1 cellular context compared by ENCODE assay signal in the genomic region with DNA sequence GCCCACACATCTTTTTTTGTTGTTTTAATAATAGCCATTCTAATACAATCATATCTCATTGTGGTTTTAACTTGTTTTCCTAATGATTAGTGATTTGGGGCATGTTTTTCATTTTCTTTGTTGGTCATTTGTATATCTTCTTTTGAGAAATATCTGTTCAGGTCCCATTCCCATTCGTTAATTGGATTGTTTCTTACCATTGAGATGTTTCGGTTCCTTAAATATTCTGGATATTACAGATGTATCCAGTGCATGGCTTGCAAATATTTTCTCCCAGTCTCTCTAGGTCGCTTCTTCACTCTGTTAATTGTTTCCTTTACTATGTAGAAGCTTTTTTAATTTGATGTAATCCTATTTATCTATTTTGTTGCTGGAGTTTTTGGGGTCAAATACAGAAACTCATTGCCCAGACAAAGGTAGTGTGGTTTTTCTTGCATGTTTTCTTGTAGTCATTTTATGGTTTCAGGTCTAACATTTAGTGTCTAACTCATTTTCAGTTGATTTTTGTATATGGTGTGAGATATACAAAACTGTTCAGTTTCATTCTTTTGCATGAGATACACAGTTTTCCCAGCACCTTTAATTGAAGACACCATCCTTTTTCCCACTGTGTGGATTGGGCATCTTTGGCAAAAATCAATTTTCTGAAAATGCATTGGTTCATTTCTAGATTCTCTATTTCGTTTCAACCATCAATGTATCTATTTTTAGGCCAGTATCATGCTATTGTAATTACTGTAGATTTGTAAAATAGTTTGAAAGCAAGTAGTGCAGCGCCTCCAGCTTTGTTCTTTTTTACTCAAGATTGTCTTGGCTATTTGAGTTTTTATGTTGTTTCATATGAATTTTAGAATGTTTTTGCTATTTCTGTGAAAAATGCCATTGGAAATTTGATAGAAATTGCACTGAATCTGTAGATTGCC.
TF ChIP-seq lines count a peak whose summit lies in the region.

No MANE protein-coding gene starts in this region.

TF ChIP-seq in GM12878, 131 proteins besides CTCF, POLR2A, EP300 and RAD21 (continued from another document):
- TF ChIP-seq, protein P1, sequence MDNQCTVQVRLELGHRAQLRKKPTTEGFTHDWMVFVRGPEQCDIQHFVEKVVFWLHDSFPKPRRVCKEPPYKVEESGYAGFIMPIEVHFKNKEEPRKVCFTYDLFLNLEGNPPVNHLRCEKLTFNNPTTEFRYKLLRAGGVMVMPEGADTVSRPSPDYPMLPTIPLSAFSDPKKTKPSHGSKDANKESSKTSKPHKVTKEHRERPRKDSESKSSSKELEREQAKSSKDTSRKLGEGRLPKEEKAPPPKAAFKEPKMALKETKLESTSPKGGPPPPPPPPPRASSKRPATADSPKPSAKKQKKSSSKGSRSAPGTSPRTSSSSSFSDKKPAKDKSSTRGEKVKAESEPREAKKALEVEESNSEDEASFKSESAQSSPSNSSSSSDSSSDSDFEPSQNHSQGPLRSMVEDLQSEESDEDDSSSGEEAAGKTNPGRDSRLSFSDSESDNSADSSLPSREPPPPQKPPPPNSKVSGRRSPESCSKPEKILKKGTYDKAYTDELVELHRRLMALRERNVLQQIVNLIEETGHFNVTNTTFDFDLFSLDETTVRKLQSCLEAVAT (IDR thresholded peaks at IDR 0.05): no peak
- TF ChIP-seq SMAD1 (IDR thresholded peaks at IDR 0.05; ENCODE audit: low read depth, partially characterized antibody): peak; percentile 63
- TF ChIP-seq TCF3 (IDR thresholded peaks at IDR 0.05; ENCODE audit: borderline replicate concordance, insufficient read depth, low read depth, low read length): no peak
- TF ChIP-seq ZBTB40 (IDR thresholded peaks at IDR 0.05; ENCODE audit: borderline replicate concordance): no peak
- TF ChIP-seq TBL1XR1 (IDR thresholded peaks at IDR 0.05; ENCODE audit: low read depth, low read length): no peak
- TF ChIP-seq, protein P2, sequence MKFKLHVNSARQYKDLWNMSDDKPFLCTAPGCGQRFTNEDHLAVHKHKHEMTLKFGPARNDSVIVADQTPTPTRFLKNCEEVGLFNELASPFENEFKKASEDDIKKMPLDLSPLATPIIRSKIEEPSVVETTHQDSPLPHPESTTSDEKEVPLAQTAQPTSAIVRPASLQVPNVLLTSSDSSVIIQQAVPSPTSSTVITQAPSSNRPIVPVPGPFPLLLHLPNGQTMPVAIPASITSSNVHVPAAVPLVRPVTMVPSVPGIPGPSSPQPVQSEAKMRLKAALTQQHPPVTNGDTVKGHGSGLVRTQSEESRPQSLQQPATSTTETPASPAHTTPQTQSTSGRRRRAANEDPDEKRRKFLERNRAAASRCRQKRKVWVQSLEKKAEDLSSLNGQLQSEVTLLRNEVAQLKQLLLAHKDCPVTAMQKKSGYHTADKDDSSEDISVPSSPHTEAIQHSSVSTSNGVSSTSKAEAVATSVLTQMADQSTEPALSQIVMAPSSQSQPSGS (IDR thresholded peaks at IDR 0.05; ENCODE audit: low read length): peak; percentile 19; the same call in 1 of the 2 replicates
- TF ChIP-seq CEBPB (IDR thresholded peaks at IDR 0.05; ENCODE audit: borderline replicate concordance in 1 of 2, low read depth in 2 of 2, low read length in 2 of 2): no peak
- TF ChIP-seq PAX8 (IDR thresholded peaks at IDR 0.05): no peak
- TF ChIP-seq BHLHE40 (IDR thresholded peaks at IDR 0.05; ENCODE audit: borderline replicate concordance in 1 of 2, low read depth in 2 of 2, low read length in 1 of 2): 0 out of 4 replicates have a peak, but pooled peaks of 1 of the 2 experiments have one; percentile 4
- TF ChIP-seq, protein P3, sequence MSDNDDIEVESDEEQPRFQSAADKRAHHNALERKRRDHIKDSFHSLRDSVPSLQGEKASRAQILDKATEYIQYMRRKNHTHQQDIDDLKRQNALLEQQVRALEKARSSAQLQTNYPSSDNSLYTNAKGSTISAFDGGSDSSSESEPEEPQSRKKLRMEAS (IDR thresholded peaks at IDR 0.05; ENCODE audit: low read depth, low read length): no peak
- TF ChIP-seq, protein P4, sequence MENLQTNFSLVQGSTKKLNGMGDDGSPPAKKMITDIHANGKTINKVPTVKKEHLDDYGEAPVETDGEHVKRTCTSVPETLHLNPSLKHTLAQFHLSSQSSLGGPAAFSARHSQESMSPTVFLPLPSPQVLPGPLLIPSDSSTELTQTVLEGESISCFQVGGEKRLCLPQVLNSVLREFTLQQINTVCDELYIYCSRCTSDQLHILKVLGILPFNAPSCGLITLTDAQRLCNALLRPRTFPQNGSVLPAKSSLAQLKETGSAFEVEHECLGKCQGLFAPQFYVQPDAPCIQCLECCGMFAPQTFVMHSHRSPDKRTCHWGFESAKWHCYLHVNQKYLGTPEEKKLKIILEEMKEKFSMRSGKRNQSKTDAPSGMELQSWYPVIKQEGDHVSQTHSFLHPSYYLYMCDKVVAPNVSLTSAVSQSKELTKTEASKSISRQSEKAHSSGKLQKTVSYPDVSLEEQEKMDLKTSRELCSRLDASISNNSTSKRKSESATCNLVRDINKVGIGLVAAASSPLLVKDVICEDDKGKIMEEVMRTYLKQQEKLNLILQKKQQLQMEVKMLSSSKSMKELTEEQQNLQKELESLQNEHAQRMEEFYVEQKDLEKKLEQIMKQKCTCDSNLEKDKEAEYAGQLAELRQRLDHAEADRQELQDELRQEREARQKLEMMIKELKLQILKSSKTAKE (IDR thresholded peaks at IDR 0.05; ENCODE audit: low read depth, poor library complexity, severe bottlenecking): no peak
- peak; percentile 60; the same call in 1 of the 2 replicates for TF ChIP-seq DPF2 (IDR thresholded peaks at IDR 0.05)
- 0 out of 2 replicates have a peak, but pooled peaks have one; percentile 34 for TF ChIP-seq IRF4 (IDR thresholded peaks at IDR 0.05; ENCODE audit: low read depth, low read length)
- peak; percentile 46 for TF ChIP-seq MEF2B (IDR thresholded peaks at IDR 0.05; ENCODE audit: partially characterized antibody, poor library complexity, severe bottlenecking)
- peak; percentile 61; the same call in 1 of the 2 replicates for TF ChIP-seq MEF2A (IDR thresholded peaks at IDR 0.05; ENCODE audit: insufficient read depth, low read depth, low read length)
- 0 out of 2 replicates have a peak, but pooled peaks have one; percentile 37 for TF ChIP-seq BACH1 (IDR thresholded peaks at IDR 0.05; ENCODE audit: borderline replicate concordance)
- TF ChIP-seq JUNB (IDR thresholded peaks at IDR 0.05): peak; percentile 39; the same call in 1 of the 2 replicates
- 0 out of 2 replicates have a peak, but pooled peaks have one; percentile 18 for TF ChIP-seq ZNF24 (IDR thresholded peaks at IDR 0.05)
- TF ChIP-seq RELB (IDR thresholded peaks at IDR 0.05; ENCODE audit: low read depth): 0 out of 2 replicates have a peak, but pooled peaks have one; percentile 40
- TF ChIP-seq ATF7 (IDR thresholded peaks at IDR 0.05; ENCODE audit: low read depth): peak; percentile 29; the same call in 1 of the 2 replicates
- no peak for TF ChIP-seq ZNF217 (IDR thresholded peaks at IDR 0.05)
- TF ChIP-seq MTA2 (IDR thresholded peaks at IDR 0.05; ENCODE audit: low read depth): peak; percentile 96
- no peak for TF ChIP-seq YBX1 (IDR thresholded peaks at IDR 0.05)
- peak; percentile 85; the same call in 1 of the 2 replicates for TF ChIP-seq BCL11A (IDR thresholded peaks at IDR 0.05; ENCODE audit: low read depth, low read length)
- peak; percentile 38; the same call in 1 of the 2 replicates for TF ChIP-seq RUNX3 (IDR thresholded peaks at IDR 0.05; ENCODE audit: low read length)
